20 cellular contexts compared by ENCODE assay signal in the genomic region with DNA sequence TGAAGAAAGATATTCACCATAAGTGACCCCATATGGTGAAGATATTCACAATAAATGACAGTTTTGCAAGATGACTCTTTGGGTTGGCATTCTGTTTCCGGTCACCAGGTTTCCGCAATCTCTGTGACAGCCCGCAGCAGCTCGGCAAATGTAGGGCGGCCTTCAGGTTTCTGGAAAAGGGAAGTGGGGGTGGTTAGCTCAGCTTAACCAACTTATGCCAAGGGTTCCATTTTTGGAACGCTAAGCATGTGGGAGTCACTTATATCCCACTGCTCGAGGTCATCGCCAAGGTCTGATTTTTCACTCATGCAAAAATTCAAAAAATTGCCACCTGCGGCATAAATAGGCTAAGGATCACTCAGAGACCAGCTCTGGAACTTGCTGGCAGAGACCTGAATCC. TPM values are rescaled to one million over a fixed set of nuclear protein-coding genes. Genes with fewer than 3 reads are reported as not detected.
A peak's percentile ranks its signal among the peaks of the same experiment; 100 is the strongest.
DNase-seq lines count a peak whose midpoint lies in the region; ATAC-seq and TF ChIP-seq lines count a peak whose summit lies in the region.
"Had no signal": no experiment of that assay in that cellular context is flagged by ENCODE, and none has a peak within 500 bp of the region (broad histone marks: within the 10 kb centered on the region; RNA-seq: fewer than 3 reads in every experiment).

No MANE protein-coding gene starts in this region.

- H3K36me3 ChIP-seq in OCI-LY3 (replicated peaks; ENCODE audit: low read depth, low read length) = no peaks in the 10 kb centered on the region
- no peaks in the 10 kb centered on the region for H3K36me3 ChIP-seq in endodermal cell (ENCODE audit: control insufficient read depth, insufficient read depth, low read length)
- no peaks in the 10 kb centered on the region for H3K36me3 ChIP-seq in mucosa of descending colon (ENCODE audit: low read depth)

- H3K4me1 ChIP-seq in OCI-LY3 (ENCODE audit: low read length) = peaks cover 89% of the 10 kb centered on the region
- peaks cover 6% of the 10 kb centered on the region for H3K4me1 ChIP-seq in endodermal cell (ENCODE audit: control insufficient read depth, insufficient read depth, low read length)
- H3K4me1 ChIP-seq in mucosa of descending colon (ENCODE audit: low read depth) = no peaks in the 10 kb centered on the region
- H3K4me1 ChIP-seq: A549 had no signal

- DNase-seq in natural killer cell (no peak), NOMO-1 treated with DMSO at 0.1 percent for 48 hours (lab: John Stamatoyannopoulos, UW; ENCODE audit: unreplicated experiment) (peak; percentile 52), NCI-H187 (lab: John Stamatoyannopoulos, UW) (no peak), endodermal cell (no peak), mucosa of descending colon (no peak)
- no peak for DNase-seq in natural killer cell treated with Interleukin-12 subunit alpha and Interleukin-12 subunit beta and Interleukin-15 and Interleukin-18, amount 100 ng/mL, for 72 hours (ENCODE audit: low spot score)
- no peak for DNase-seq in activated naive CD4-positive, alpha-beta T cell treated with anti-CD3 and anti-CD28 coated beads, Interleukin-2, amount 50 U/mL, for 16 hours
- DNase-seq: AML-193; Caco-2; CD4-positive, alpha-beta T cell; DMS79; GDM1; HCEC 1CT had no signal

- H3K4me3 Mint-ChIP-seq in natural killer cell (no peak overlapping the region), endodermal cell (no peak overlapping the region)
- H3K4me3 Mint-ChIP-seq in natural killer cell treated with Interleukin-12 subunit alpha and Interleukin-12 subunit beta and Interleukin-15 and Interleukin-18, amount 100 ng/mL, for 72 hours = no peak overlapping the region
- H3K4me3 Mint-ChIP-seq: CD4-positive, alpha-beta T cell; GM23338 had no signal

- H3K4me1 Mint-ChIP-seq in natural killer cell = peaks cover 31 to 39% of the 10 kb centered on the region in 2 donors
- peaks cover 15 to 22% of the 10 kb centered on the region in 2 donors for H3K4me1 Mint-ChIP-seq in natural killer cell treated with Interleukin-12 subunit alpha and Interleukin-12 subunit beta and Interleukin-15 and Interleukin-18, amount 100 ng/mL, for 72 hours (ENCODE audit: low read depth in 2 of 2)
- H3K4me1 Mint-ChIP-seq in endodermal cell = peaks cover 10% of the 10 kb centered on the region
- H3K4me1 Mint-ChIP-seq: GM23338 had no signal

- H3K4me3 ChIP-seq in OCI-LY3 (ENCODE audit: low read length) (no peak overlapping the region), endodermal cell (ENCODE audit: low read length) (no peak overlapping the region), mucosa of descending colon (no peak overlapping the region)
- H3K4me3 ChIP-seq: A549, GM23338 had no signal

- H3K4me2 ChIP-seq in OCI-LY3 (ENCODE audit: low read length) = no peak overlapping the region
- H3K4me2 ChIP-seq: A549, GM23338 had no signal

- H3K36me3 Mint-ChIP-seq in natural killer cell (peaks cover 15% of the 10 kb centered on the region), endodermal cell (ENCODE audit: low read depth) (no peaks in the 10 kb centered on the region)
- H3K36me3 Mint-ChIP-seq in natural killer cell treated with Interleukin-12 subunit alpha and Interleukin-12 subunit beta and Interleukin-15 and Interleukin-18, amount 100 ng/mL, for 72 hours = peaks cover 5% of the 10 kb centered on the region

- H3K27me3 Mint-ChIP-seq in natural killer cell (ENCODE audit: low read depth in 2 of 2) = no peaks in the 10 kb centered on the region
- no peaks in the 10 kb centered on the region for H3K27me3 Mint-ChIP-seq in natural killer cell treated with Interleukin-12 subunit alpha and Interleukin-12 subunit beta and Interleukin-15 and Interleukin-18, amount 100 ng/mL, for 72 hours
- H3K27me3 Mint-ChIP-seq in endodermal cell (ENCODE audit: insufficient read depth) = no peaks in the 10 kb centered on the region
- H3K27me3 Mint-ChIP-seq: CD4-positive, alpha-beta T cell had no signal

- intact Hi-C loops in natural killer cell (cut with micrococcal nuclease) (no loop called here), mucosa of descending colon (cut with DNase I, micrococcal nuclease) (no loop called here)

- H3K27me3 ChIP-seq in OCI-LY3 (ENCODE audit: low read depth, low read length) = no peaks in the 10 kb centered on the region
- no peaks in the 10 kb centered on the region for H3K27me3 ChIP-seq in endodermal cell (ENCODE audit: control insufficient read depth, insufficient read depth, low read length, poor library complexity, severe bottlenecking)

- H3K9me3 Mint-ChIP-seq in natural killer cell (no peaks in the 10 kb centered on the region), endodermal cell (no peaks in the 10 kb centered on the region)
- no peaks in the 10 kb centered on the region for H3K9me3 Mint-ChIP-seq in natural killer cell treated with Interleukin-12 subunit alpha and Interleukin-12 subunit beta and Interleukin-15 and Interleukin-18, amount 100 ng/mL, for 72 hours
- H3K9me3 Mint-ChIP-seq: GM23338 had no signal

- no peak overlapping the region for H2AFZ ChIP-seq in OCI-LY3 (ENCODE audit: low read depth, low read length)
- H2AFZ ChIP-seq: GM23338 had no signal

- H3K27ac Mint-ChIP-seq in natural killer cell (peak overlapping the region; percentile 11 to 74), endodermal cell (no peak overlapping the region)
- H3K27ac Mint-ChIP-seq in natural killer cell treated with Interleukin-12 subunit alpha and Interleukin-12 subunit beta and Interleukin-15 and Interleukin-18, amount 100 ng/mL, for 72 hours = no peak overlapping the region
- H3K27ac Mint-ChIP-seq: CD4-positive, alpha-beta T cell; GM23338 had no signal

- TF ChIP-seq CTCF in natural killer cell (IDR thresholded peaks at IDR 0.05) = no peak
- no peak for TF ChIP-seq CTCF in OCI-LY3 (IDR thresholded peaks at IDR 0.05; ENCODE audit: low read depth, low read length)
- no peak for TF ChIP-seq CTCF in endodermal cell (conservative IDR thresholded peaks at IDR 0.05)
- no peak for TF ChIP-seq CTCF in mucosa of descending colon (IDR thresholded peaks at IDR 0.05)

- no peaks in the 10 kb centered on the region for H3K9me3 ChIP-seq in OCI-LY3 (ENCODE audit: insufficient read depth, low read length)
- no peaks in the 10 kb centered on the region for H3K9me3 ChIP-seq in endodermal cell (ENCODE audit: control insufficient read depth, low read length)
- H3K9me3 ChIP-seq in mucosa of descending colon = no peaks in the 10 kb centered on the region
- H3K9me3 ChIP-seq: A549, Caco-2 had no signal

- ATAC-seq in natural killer cell = no peak
- ATAC-seq in natural killer cell treated with Interleukin-12 subunit alpha and Interleukin-12 subunit beta and Interleukin-15 and Interleukin-18, amount 100 ng/mL, for 72 hours = no peak
- ATAC-seq in mucosa of descending colon = no peak
- ATAC-seq: A549, GM23338 had no signal

- H3K27ac ChIP-seq in OCI-LY3 (ENCODE audit: low read length) = peak overlapping the region; percentile 96
- H3K27ac ChIP-seq in endodermal cell (ENCODE audit: low read depth, low read length) = no peak overlapping the region
- H3K27ac ChIP-seq: 22Rv1, A549, C4-2B had no signal

- H4K20me1 ChIP-seq in OCI-LY3 (ENCODE audit: insufficient read depth, low read length) = no peaks in the 10 kb centered on the region

- H3K9ac ChIP-seq in OCI-LY3 (ENCODE audit: low read length) = no peak overlapping the region; the same call in 1 of the 2 replicates
- H3K9ac ChIP-seq in endodermal cell (ENCODE audit: extremely low read depth, low read length, poor library complexity, severe bottlenecking) = no peak overlapping the region

- 82 to 93% methylated on average over 8 to 9 of the region's 9 CpGs for WGBS in endodermal cell (ENCODE audit: insufficient coverage in 1 of 2, insufficient read length in 1 of 2), 2 experiments

- H3K79me2 ChIP-seq in OCI-LY3 (ENCODE audit: low read length) = no peaks in the 10 kb centered on the region

RNA-seq across cellular contexts. Expression of a gene that starts 51.0 kb away (rescaled TPM):
- total RNA-seq in natural killer cell = 1 to 10 TPM in 1 of 3 donors, not detected in 2; 1.4 TPM
- total RNA-seq in natural killer cell treated with Interleukin-12 subunit alpha and Interleukin-12 subunit beta and Interleukin-15 and Interleukin-18, amount 100 ng/mL, for 72 hours = 1 to 10 TPM in 1 of 2 donors, under 1 TPM in 1; 0.21 to 2.0 TPM
- 1 to 10 TPM; 3.4 to 8.4 TPM for total RNA-seq in endodermal cell
- 0.96 TPM for polyA plus RNA-seq in endodermal cell (2013, experiment 1 of 2)
- 1.1 TPM for polyA plus RNA-seq in endodermal cell (2013, experiment 2 of 2)
- 10 to 100 TPM; 24.1 to 67.7 (median 51.0) TPM for total RNA-seq in mucosa of descending colon

RNA-seq across cellular contexts. Expression of a gene that starts 51.1 kb away (rescaled TPM):
- total RNA-seq in natural killer cell (not detected), endodermal cell (under 1 TPM in 1 of 2 donors, not detected in 1; 0.24 TPM), mucosa of descending colon (10 to 100 TPM in 1 of 3 donors, 1 to 10 TPM in 2; 2.2 to 17.8 (median 5.4) TPM)
- not detected for total RNA-seq in natural killer cell treated with Interleukin-12 subunit alpha and Interleukin-12 subunit beta and Interleukin-15 and Interleukin-18, amount 100 ng/mL, for 72 hours
- 0.25 TPM for polyA plus RNA-seq in endodermal cell (2013, experiment 1 of 2)
- polyA plus RNA-seq in endodermal cell (2013, experiment 2 of 2) = 0.62 TPM
- total RNA-seq: CD4-positive, alpha-beta T cell; Daoy had no signal
- polyA plus RNA-seq: BJ had no signal

Comparison
In these comparisons a context has a peak if more than half of its experiments do, and no peak if none do; other contexts are left out.
1. H3K27ac Mint-ChIP-seq: peak in natural killer cell (2 of 2); none in natural killer cell treated with Interleukin-12 subunit alpha and Interleukin-12 subunit beta and Interleukin-15 and Interleukin-18, amount 100 ng/mL, for 72 hours (0 of 2) and endodermal cell (single experiment).